Comparison of ENCODE assay signal across 8 cellular contexts in genomic region chr2:113756088-113757058, GRCh38. TPM values are rescaled to one million over a fixed set of nuclear protein-coding genes. Genes with fewer than 3 reads are reported as not detected.
A peak's percentile ranks its signal among the peaks of the same experiment; 100 is the strongest.
DNase-seq lines count a peak whose midpoint lies in the region; ATAC-seq, FAIRE-seq and TF ChIP-seq lines count a peak whose summit lies in the region.

A gene with protein sequence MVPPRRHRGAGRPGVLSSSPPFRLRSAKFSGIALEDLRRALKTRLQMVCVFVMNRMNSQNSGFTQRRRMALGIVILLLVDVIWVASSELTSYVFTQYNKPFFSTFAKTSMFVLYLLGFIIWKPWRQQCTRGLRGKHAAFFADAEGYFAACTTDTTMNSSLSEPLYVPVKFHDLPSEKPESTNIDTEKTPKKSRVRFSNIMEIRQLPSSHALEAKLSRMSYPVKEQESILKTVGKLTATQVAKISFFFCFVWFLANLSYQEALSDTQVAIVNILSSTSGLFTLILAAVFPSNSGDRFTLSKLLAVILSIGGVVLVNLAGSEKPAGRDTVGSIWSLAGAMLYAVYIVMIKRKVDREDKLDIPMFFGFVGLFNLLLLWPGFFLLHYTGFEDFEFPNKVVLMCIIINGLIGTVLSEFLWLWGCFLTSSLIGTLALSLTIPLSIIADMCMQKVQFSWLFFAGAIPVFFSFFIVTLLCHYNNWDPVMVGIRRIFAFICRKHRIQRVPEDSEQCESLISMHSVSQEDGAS (minus strand): TSS chr2:113756642. CDS start chr2:113756409, 233 bp downstream.

- H4K20me1 ChIP-seq in HepG2 (ENCODE audit: insufficient read depth, low read length) = peaks cover 9% of the 10 kb centered on the region

- peak; percentile 92 for ATAC-seq in GM19397 (IDR thresholded peaks at IDR 0.05; ENCODE audit: unreplicated experiment)
- ATAC-seq in HG03565 (IDR thresholded peaks at IDR 0.05; ENCODE audit: unreplicated experiment) = peak; percentile 79
- peak; percentile 97 for ATAC-seq in HepG2

- H3K9me3 Mint-ChIP-seq in CD14-positive monocyte = no peaks in the 10 kb centered on the region

- no TSS peak for BruUV-seq in HepG2 (replicated peaks; lab: Mats Ljungman, UMichigan)

- H3K36me3 ChIP-seq in HepG2 (replicated peaks in 1 of 2; ENCODE audit: control insufficient read depth in 1 of 2, insufficient read depth in 2 of 2, low read length in 2 of 2) = peaks cover 4 to 12% of the 10 kb centered on the region in 2 experiments

- peaks cover 16 to 18% of the 10 kb centered on the region in 2 donors for H3K36me3 Mint-ChIP-seq in CD14-positive monocyte

- in situ Hi-C loops in HepG2 (cut with HindIII; ENCODE audit: extremely low pct_ligation_motif_present, low pct_unique_long_range_greater_than_20kb) = loop anchor here (5.0 to 25.0 kb wide), 3 partner anchors 131 to 806 kb away; no protein-coding TSS in a partner anchor

- peak within 1 kb of the TSS; percentile 96 to 100 (median 97) for H3K4me3 ChIP-seq in HepG2 (replicated peaks in 1 of 3; ENCODE audit: insufficient read depth in 1 of 3, low read depth in 2 of 3, low read length in 3 of 3)

- TF ChIP-seq POLR2A in HepG2 (IDR thresholded peaks at IDR 0.05; ENCODE audit: insufficient read depth in 1 of 2, low read depth in 2 of 2, low read length in 2 of 2) = peak; percentile 93 to 98

- no peaks in the 10 kb centered on the region for H3K9me3 ChIP-seq in HepG2 (ENCODE audit: low read length)

- intact Hi-C loops in CD14-positive monocyte (cut with micrococcal nuclease) (loop anchor here (2.0 to 10.0 kb wide), 4 partner anchors 102 to 198 kb away; partner anchors contain the start of gene ACTR3 (in 1 of the 2)), HepG2 (cut with micrococcal nuclease; ENCODE audit: unreplicated experiment) (loop anchor here (1.0 to 5.0 kb wide), 5 partner anchors 39 to 795 kb away; no protein-coding TSS in a partner anchor)

- peak within 1 kb of the TSS; percentile 94 to 96 for H3K4me3 Mint-ChIP-seq in CD14-positive monocyte

- under 1% methylated on average over 57 of the region's 99 CpGs for WGBS in HepG2 (ENCODE audit: low lambda C conversion rate)

- TF ChIP-seq CTCF in CD14-positive monocyte (IDR thresholded peaks at IDR 0.05) = no peak
- TF ChIP-seq CTCF in HepG2 (CRISPR knock-in tag; IDR thresholded peaks at IDR 0.05) = peak; percentile 44

- H3K27ac ChIP-seq in HepG2 (ENCODE audit: extremely low read length, insufficient read depth, low read length) = peak within 1 kb of the TSS; percentile 84

- CTCF ChIA-PET in HepG2 (lab: Yijun Ruan, JAX; ENCODE audit: low intra/inter-chr PET ratio, low total read pairs) = no interaction called here

- H2AFZ ChIP-seq in HepG2 (ENCODE audit: low read length) = peak within 1 kb of the TSS; percentile 77

- POLR2A ChIA-PET in HepG2 (lab: Yijun Ruan, JAX) = interaction anchor here (0.7 to 2.6 kb wide), 37 partner anchors 10 to 795 kb away, joined by 3 to 32 read pairs (median 5); partner anchors contain the start of gene ACTR3

- FAIRE-seq in HepG2 (lab: Jason Lieb, UNC) = no peak

- peak within 1 kb of the TSS; percentile 95 for H3K4me2 ChIP-seq in HepG2 (ENCODE audit: low read depth, low read length)

- peaks cover 44% of the 10 kb centered on the region for H3K79me2 ChIP-seq in HepG2 (ENCODE audit: insufficient read depth, low read length)

- H3K27me3 Mint-ChIP-seq in CD14-positive monocyte (ENCODE audit: low read depth in 3 of 3) = peaks cover 0 to 2% (median 0%) of the 10 kb centered on the region in 3 donors

- peak within 1 kb of the TSS; percentile 95 for H3K9ac ChIP-seq in HepG2 (ENCODE audit: insufficient read depth, low read depth, low read length)

- peak in 1 of 2 experiments; percentile 48; a peak in 2 of 4 replicates for TF ChIP-seq EP300 in HepG2 (IDR thresholded peaks at IDR 0.05; ENCODE audit: low read depth in 2 of 2, low read length in 2 of 2)
- peak; percentile 55 for TF ChIP-seq EP300 in HepG2 (CRISPR knock-in tag; IDR thresholded peaks at IDR 0.05; ENCODE audit: borderline replicate concordance)

- H3K4me1 Mint-ChIP-seq in CD14-positive monocyte = peaks cover 19% of the 10 kb centered on the region

- DNase-seq in CD14-positive monocyte (ENCODE audit: low spot score) (peak; percentile 93), NCI-H748 treated with DMSO at 0.1 percent for 48 hours (lab: John Stamatoyannopoulos, UW) (peak; percentile 78), dedifferentiated amniotic fluid mesenchymal stem cell (ENCODE audit: extremely low spot score) (peak; percentile 89), HepG2 (ENCODE audit: low spot score) (peak; percentile 83)
- peak; percentile 89 to 95 for DNase-seq in activated CD4-positive, alpha-beta T cell treated with anti-CD3 and anti-CD28 coated beads, Interleukin-2, amount 50 U/mL, for 24 hours (ENCODE audit: low read depth in 1 of 2, low spot score in 1 of 2)
- peak; percentile 94 to 95 for DNase-seq in stimulated activated CD4-positive, alpha-beta T cell treated with anti-CD3 and anti-CD28 coated beads, Interleukin-2, amount 100 ng/mL, for 48 hours

- H3K27me3 ChIP-seq in HepG2 (ENCODE audit: control insufficient read depth in 1 of 2, insufficient read depth in 2 of 2, low read length in 2 of 2) = no peaks in the 10 kb centered on the region; a peak in 1 of 5 replicates

- H3K4me1 ChIP-seq in HepG2 (ENCODE audit: insufficient read depth, low read length) = peaks cover 19% of the 10 kb centered on the region

- peak; percentile 70 for TF ChIP-seq RAD21 in HepG2 (CRISPR knock-in tag; IDR thresholded peaks at IDR 0.05)

- H3K27ac Mint-ChIP-seq in CD14-positive monocyte = peak within 1 kb of the TSS; percentile 97 to 100 (median 98)

TF ChIP-seq in HepG2, 621 proteins besides CTCF, POLR2A, EP300 and RAD21 (continues in another document):
- TF ChIP-seq RORA (CRISPR knock-in tag; IDR thresholded peaks at IDR 0.05) = no peak
- TF ChIP-seq AFF4 (CRISPR knock-in tag; IDR thresholded peaks at IDR 0.05) = peak; percentile 65

RNA-seq across cellular contexts. Expression of the gene that starts here (rescaled TPM):
- polyA plus RNA-seq in CD14-positive monocyte (10 to 100 TPM; 13.6 to 18.2 TPM), HepG2 (2011; rRNA removed) (122 and 139 TPM in 2 replicates)
- total RNA-seq in HepG2 (2016; rRNA removed; fragmentation: Illumina TruSeq; extraction: Trizol) = 121 and 174 TPM in 2 replicates
- 40.5 and 41.4 TPM in 2 replicates for total RNA-seq in HepG2 (2016; cell fraction: cytosol; rRNA removed; fragmentation: Illumina TruSeq; extraction: Trizol; ENCODE audit: low read depth)
- total RNA-seq in HepG2 (2016; cell fraction: insoluble cytoplasmic fraction; rRNA removed; fragmentation: Illumina TruSeq; extraction: Trizol) = 122 and 176 TPM in 2 replicates
- total RNA-seq in HepG2 (2016; cell fraction: membrane; rRNA removed; fragmentation: Illumina TruSeq; extraction: Trizol) = 98.6 and 102 TPM in 2 replicates
- 219 and 225 TPM in 2 replicates for total RNA-seq in HepG2 (2016; cell fraction: nucleus; rRNA removed; fragmentation: Illumina TruSeq; extraction: Trizol)
- polyA plus RNA-seq in HepG2 (2011; cell fraction: cytosol; rRNA removed) = 38.4 and 82.6 TPM in 2 replicates
- 55.3 and 71.4 TPM in 2 replicates for polyA plus RNA-seq in HepG2 (2011; cell fraction: nucleus; rRNA removed)
- 80.5 and 107 TPM in 2 replicates for polyA plus RNA-seq in HepG2 (2012)
- 26.2 and 34.6 TPM in 2 replicates for polyA plus RNA-seq in HepG2 (2016; cell fraction: cytosol; fragmentation: Illumina TruSeq; extraction: Trizol; ENCODE audit: low read depth)
- 84.8 and 91.3 TPM in 2 replicates for polyA plus RNA-seq in HepG2 (2016; cell fraction: insoluble cytoplasmic fraction; fragmentation: Illumina TruSeq; extraction: Trizol; ENCODE audit: low read depth)
- 61.9 and 66.5 TPM in 2 replicates for polyA plus RNA-seq in HepG2 (2016; cell fraction: membrane; fragmentation: Illumina TruSeq; extraction: Trizol; ENCODE audit: low read depth)
- 169 and 172 TPM in 2 replicates for polyA plus RNA-seq in HepG2 (2016; cell fraction: nucleus; fragmentation: Illumina TruSeq; extraction: Trizol; ENCODE audit: insufficient read depth, low read depth)
- 38.8 and 135 TPM in 2 replicates for polyA minus RNA-seq in HepG2 (2011; rRNA and poly(A)+ RNA removed; ENCODE audit: low replicate concordance)
- polyA minus RNA-seq in HepG2 (2011; cell fraction: cytosol; rRNA and poly(A)+ RNA removed) = 123 and 165 TPM in 2 replicates
- polyA minus RNA-seq in HepG2 (2011; cell fraction: nucleus; rRNA and poly(A)+ RNA removed) = 338 and 403 TPM in 2 replicates

Comparison
In these comparisons a context has a peak if more than half of its experiments do, and no peak if none do; other contexts are left out.
1. Peak in every context shown above with its lines: DNase-seq, ATAC-seq, H3K4me3 ChIP-seq and H3K27ac ChIP-seq.